ENCODE assay signal across 20 cellular contexts in genomic region chr19:3867971-3868769, GRCh38. TPM values are rescaled to one million over a fixed set of nuclear protein-coding genes. Genes with fewer than 3 reads are reported as not detected.
A peak's percentile ranks its signal among the peaks of the same experiment; 100 is the strongest.
DNase-seq lines count a peak whose midpoint lies in the region; ATAC-seq, FAIRE-seq and TF ChIP-seq lines count a peak whose summit lies in the region.
"Had no signal": no experiment of that assay in that cellular context is flagged by ENCODE, and none has a peak within 500 bp of the region (broad histone marks: within the 10 kb centered on the region; RNA-seq: fewer than 3 reads in every experiment).

No MANE protein-coding gene starts in this region.

- WGBS in A549 (ENCODE audit: missing lambda C conversion rate), result 29% methylated on average over 8 of the region's 30 CpGs
- WGBS in HUES64, result 9% methylated on average over 28 of the region's 30 CpGs
- 28% methylated on average over 21 of the region's 30 CpGs for WGBS in hepatocyte (ENCODE audit: low lambda C conversion rate, missing lambda C conversion rate)

- peak overlapping the region; percentile 71 for H3K9ac ChIP-seq in HUES64 (ENCODE audit: low read depth, low read length)

- H3K4me3 Mint-ChIP-seq in nephron, result peak overlapping the region; percentile 31 to 73 (median 39)

- TF ChIP-seq RAD21 in A549 (conservative IDR thresholded peaks at IDR 0.05 in 1 of 2, IDR thresholded peaks at IDR 0.05 in 1 of 2), result no peak

- H3K4me2 ChIP-seq in A549, result peak overlapping the region; percentile 62
- H3K4me2 ChIP-seq in hepatocyte, result peak overlapping the region; percentile 74

- H3K4me3 ChIP-seq in A549 (no peak overlapping the region; the same call in 2 of the 3 replicates), HUES64 (ENCODE audit: low read length) (peak overlapping the region; percentile 54), hepatocyte (no peak overlapping the region)
- H3K4me3 ChIP-seq: body of pancreas, GM12878, heart right ventricle had no signal

- H3K36me3 Mint-ChIP-seq in nephron (ENCODE audit: low read depth), result peaks cover 6% of the 10 kb centered on the region

- ATAC-seq in A549 (no peak), HG03520 (IDR thresholded peaks at IDR 0.05; ENCODE audit: unreplicated experiment) (no peak), HG02885 (IDR thresholded peaks at IDR 0.05; ENCODE audit: poor library complexity, unreplicated experiment) (no peak)
- ATAC-seq: body of pancreas, GM12878, heart right ventricle, left ventricle myocardium superior had no signal

- H3K79me2 ChIP-seq in hepatocyte, result no peaks in the 10 kb centered on the region

- H3K27ac Mint-ChIP-seq in nephron, result no peak overlapping the region

- no peak for FAIRE-seq in A549 (lab: Jason Lieb, UNC)
- FAIRE-seq: GM12878 had no signal

- TF ChIP-seq EP300 in A549 (IDR thresholded peaks at IDR 0.05), result no peak

- POLR2A ChIA-PET in A549 (lab: Yijun Ruan, JAX), result no interaction called here

- H3K9me3 Mint-ChIP-seq in nephron, result peaks cover 6% of the 10 kb centered on the region

- TF ChIP-seq POLR2A in A549 (IDR thresholded peaks at IDR 0.05; ENCODE audit: low read length), result no peak

- peak overlapping the region; percentile 78 for H2AFZ ChIP-seq in hepatocyte

- H3K4me1 ChIP-seq in A549 (no peaks in the 10 kb centered on the region; the same call in 2 of the 3 replicates), HUES64 (ENCODE audit: insufficient read depth, low read length) (0 out of 2 replicates have a peak, but pooled peaks cover 6% of the 10 kb centered on the region), hepatocyte (ENCODE audit: insufficient read depth) (no peaks in the 10 kb centered on the region)
- H3K4me1 ChIP-seq: Caco-2 had no signal

- H3K36me3 ChIP-seq in HUES64 (ENCODE audit: insufficient read depth, low read length), result no peaks in the 10 kb centered on the region; the same call in 1 of the 2 replicates
- no peaks in the 10 kb centered on the region for H3K36me3 ChIP-seq in hepatocyte (replicated peaks; ENCODE audit: insufficient read depth, low read depth)
- H3K36me3 ChIP-seq: heart right ventricle, stomach had no signal

- H3K27me3 Mint-ChIP-seq in nephron (ENCODE audit: low read depth), result peaks cover 65% of the 10 kb centered on the region

- H3K27me3 ChIP-seq in HUES64 (ENCODE audit: insufficient read depth, low read length) (peaks cover 22% of the 10 kb centered on the region), hepatocyte (peaks cover 47% of the 10 kb centered on the region)

- CTCF ChIA-PET in A549 (lab: Yijun Ruan, JAX), result no interaction called here

- H3K9me2 ChIP-seq in hepatocyte (replicated peaks; ENCODE audit: insufficient read depth), result no peaks in the 10 kb centered on the region

- DNase-seq in A549 (ENCODE audit: low read depth in 1 of 2, low spot score in 1 of 2) (no peak), hepatocyte (ENCODE audit: low spot score) (no peak), hippocampal formation (lab: John Stamatoyannopoulos, UW) (no peak)
- DNase-seq in activated CD4-positive, CD25-positive, alpha-beta regulatory T cell (lab: John Stamatoyannopoulos, UW), result no peak
- DNase-seq: heart right ventricle, KG1, left ventricle myocardium superior, NCI-H1105 treated with DMSO at 0.1 percent for 48 hours, SHP77, stomach had no signal

- 0 out of 6 replicates have a peak overlapping the region, but pooled peaks of 1 of the 2 experiments have one; percentile 33 for H3K27ac ChIP-seq in A549
- peak overlapping the region; percentile 58; the same call in 1 of the 2 replicates for H3K27ac ChIP-seq in HUES64 (ENCODE audit: low read depth, low read length)
- no peak overlapping the region for H3K27ac ChIP-seq in hepatocyte
- H3K27ac ChIP-seq: body of pancreas, heart right ventricle, stomach had no signal

- no peaks in the 10 kb centered on the region for H4K20me1 ChIP-seq in hepatocyte (ENCODE audit: insufficient read depth, poor library complexity, severe bottlenecking)

- no peaks in the 10 kb centered on the region for H3K4me1 Mint-ChIP-seq in nephron

- peaks cover 4% of the 10 kb centered on the region; the same call in 2 of the 3 replicates for H3K9me3 ChIP-seq in A549
- peaks cover 9% of the 10 kb centered on the region for H3K9me3 ChIP-seq in HUES64 (ENCODE audit: insufficient read depth, low read depth, low read length)
- no peaks in the 10 kb centered on the region for H3K9me3 ChIP-seq in hepatocyte (ENCODE audit: low read depth)
- H3K9me3 ChIP-seq: Caco-2, heart right ventricle had no signal

- TF ChIP-seq CTCF in A549 (IDR thresholded peaks at IDR 0.05) (no peak), hepatocyte (IDR thresholded peaks at IDR 0.05; ENCODE audit: poor library complexity) (no peak), nephron (IDR thresholded peaks at IDR 0.05; ENCODE audit: unreplicated experiment in 3 of 3) (no peak)

TF ChIP-seq in A549, 52 proteins besides CTCF, POLR2A, EP300 and RAD21:
- TF ChIP-seq E2F6 (IDR thresholded peaks at IDR 0.05; ENCODE audit: borderline replicate concordance, low read depth) (no peak), FOSB (CRISPR knock-in tag; IDR thresholded peaks at IDR 0.05) (no peak), JUNB (IDR thresholded peaks at IDR 0.05) (no peak), REST (IDR thresholded peaks at IDR 0.05) (no peak), POLR2AphosphoS2 (conservative IDR thresholded peaks at IDR 0.05; ENCODE audit: low read length) (no peak), HOXB13 (CRISPR knock-in tag; IDR thresholded peaks at IDR 0.05; ENCODE audit: low read depth) (no peak), MYC (IDR thresholded peaks at IDR 0.05; ENCODE audit: borderline replicate concordance, low read length) (no peak)
TF ChIP-seq in A549: peak in this region for 0.

RNA-seq across cellular contexts. Expression of gene ZFR2, which starts 0.7 kb away (rescaled TPM):
- 0.14 and 0.16 TPM in 2 replicates for polyA plus RNA-seq in A549 (2011; rRNA removed)
- polyA plus RNA-seq in A549 (2012; cell fraction: cytosol; rRNA removed), result 0.21 and 0.32 TPM in 2 replicates
- 0.47 and 0.54 TPM in 2 replicates for polyA plus RNA-seq in A549 (2012; cell fraction: nucleus; rRNA removed)
- polyA plus RNA-seq in A549 (2017; fragmentation: RNase III; extraction: RNeasy Plus Mini Kit Qiagen cat#74134 plus additional on column Dnase treatment), result 0.30 to 0.45 TPM (median 0.39 TPM) in 3 replicates
- not detected in 2 replicates for polyA minus RNA-seq in A549 (2011; rRNA and poly(A)+ RNA removed)
- polyA plus RNA-seq in HUES64 (2013, experiment 1 of 2), result 18.3 TPM
- 19.0 TPM for polyA plus RNA-seq in HUES64 (2013, experiment 2 of 2)
- 0.36 and 0.97 TPM in 2 replicates for total RNA-seq in hepatocyte
- 1.7 and 3.3 TPM in 2 replicates for polyA plus RNA-seq in hepatocyte
- total RNA-seq: body of pancreas, Caco-2, left ventricle myocardium superior, myocyte had no signal
- polyA plus RNA-seq: AG04450, GM12878, heart right ventricle had no signal

RNA-seq across cellular contexts. Expression of gene ATCAY, which starts 12.3 kb away (rescaled TPM):
- 0.04 and 0.06 TPM in 2 replicates for polyA plus RNA-seq in A549 (2011; rRNA removed)
- polyA plus RNA-seq in A549 (2012; cell fraction: cytosol; rRNA removed), result 0.08 and 0.12 TPM in 2 replicates
- 0.05 TPM in 1 of 2 replicates, not detected in the other for polyA plus RNA-seq in A549 (2012; cell fraction: nucleus; rRNA removed)
- 0.03 to 0.24 TPM in 2 of 3 replicates, not detected in the other for polyA plus RNA-seq in A549 (2017; fragmentation: RNase III; extraction: RNeasy Plus Mini Kit Qiagen cat#74134 plus additional on column Dnase treatment)
- 0.04 and 0.29 TPM in 2 replicates for polyA minus RNA-seq in A549 (2011; rRNA and poly(A)+ RNA removed)
- polyA plus RNA-seq in HUES64 (2013, experiment 1 of 2), result 11.8 TPM
- polyA plus RNA-seq in HUES64 (2013, experiment 2 of 2), result 14.0 TPM
- total RNA-seq in hepatocyte, result 0.13 and 0.28 TPM in 2 replicates
- polyA plus RNA-seq in hepatocyte, result 0.33 TPM in 1 of 2 replicates, not detected in the other
- total RNA-seq: Caco-2, dermis microvascular lymphatic vessel endothelial cell, heart right ventricle, left ventricle myocardium superior, myocyte had no signal
- polyA plus RNA-seq: heart right ventricle had no signal
